ENCODE assay signal across 28 cellular contexts in genomic region chr1:156384658-156385057, GRCh38. TPM values are rescaled to one million over a fixed set of nuclear protein-coding genes. Genes with fewer than 3 reads are reported as not detected.
DNase-seq lines count a peak whose midpoint lies in the region; ATAC-seq, FAIRE-seq and TF ChIP-seq lines count a peak whose summit lies in the region.
"Had no signal": no experiment of that assay in that cellular context is flagged by ENCODE, and none has a peak within 500 bp of the region (broad histone marks: within the 10 kb centered on the region; RNA-seq: fewer than 3 reads in every experiment).

No MANE protein-coding gene starts in this region.

- H4K20me1 ChIP-seq in HepG2 (ENCODE audit: insufficient read depth, low read length) = peaks cover 2% of the 10 kb centered on the region

- no peak overlapping the region for H3K4me3 ChIP-seq in HepG2 (replicated peaks in 1 of 3; ENCODE audit: insufficient read depth in 1 of 3, low read depth in 2 of 3, low read length in 3 of 3)
- no peak overlapping the region for H3K4me3 ChIP-seq in right lobe of liver
- H3K4me3 ChIP-seq: GM23338, MG63, SJSA1 had no signal

- H3K27ac Mint-ChIP-seq in activated naive CD4-positive, alpha-beta T cell treated with anti-CD3 and anti-CD28 coated beads, Interleukin-2, amount 10 ng/mL, durations not matched to agents 7 days and 5 days = no peak overlapping the region
- H3K27ac Mint-ChIP-seq: CD8-positive, alpha-beta T cell; GM23338 had no signal

- intact Hi-C loops in HepG2 (cut with micrococcal nuclease; ENCODE audit: unreplicated experiment) = loop anchor here (1.0 kb wide), 1 partner anchor 60 kb away; no protein-coding TSS in a partner anchor
- intact Hi-C loops in right lobe of liver (cut with DNase I) = loop anchor here (5.0 to 10.0 kb wide), 3 partner anchors 58 to 230 kb away; partner anchors contain the start of gene HAPLN2 (in 1 of the 2)

- TF ChIP-seq CTCF in HepG2 (CRISPR knock-in tag; IDR thresholded peaks at IDR 0.05) (no peak), right lobe of liver (IDR thresholded peaks at IDR 0.05) (no peak)

- BruUV-seq in HepG2 (replicated peaks; lab: Mats Ljungman, UMichigan) = no TSS peak

- peaks cover 68% of the 10 kb centered on the region for H3K27me3 Mint-ChIP-seq in activated naive CD4-positive, alpha-beta T cell treated with anti-CD3 and anti-CD28 coated beads, Interleukin-2, amount 10 ng/mL, durations not matched to agents 7 days and 5 days

- CTCF ChIA-PET in HepG2 (lab: Yijun Ruan, JAX; ENCODE audit: low intra/inter-chr PET ratio, low total read pairs) = interaction anchor here (1.3 to 5.4 kb wide), 3 partner anchors 28 to 64 kb away, joined by 4 to 76 read pairs (median 9); no protein-coding TSS in a partner anchor
- CTCF ChIA-PET in activated naive CD4-positive, alpha-beta T cell treated with anti-CD3 and anti-CD28 coated beads, Interleukin-2, amount 10 ng/mL, durations not matched to agents 7 days and 5 days (lab: Charles Lee) = interaction anchor here (0.5 to 12.8 kb wide), 21 partner anchors 8 to 243 kb away, joined by 3 to 337 read pairs (median 12); partner anchors contain the start of genes NAXE and RHBG

- 98% methylated on average over 4 of the region's 5 CpGs for WGBS in HepG2 (ENCODE audit: low lambda C conversion rate)
- WGBS in right lobe of liver (ENCODE audit: insufficient coverage, low coverage, low lambda C conversion rate, missing lambda C conversion rate) = no CpG with 5 or more reads among the region's 5 CpGs

- no peaks in the 10 kb centered on the region for H3K79me2 ChIP-seq in HepG2 (ENCODE audit: insufficient read depth, low read length)

- H3K36me3 Mint-ChIP-seq in activated naive CD4-positive, alpha-beta T cell treated with anti-CD3 and anti-CD28 coated beads, Interleukin-2, amount 10 ng/mL, durations not matched to agents 7 days and 5 days = no peaks in the 10 kb centered on the region
- H3K36me3 Mint-ChIP-seq: CD8-positive, alpha-beta T cell had no signal

- DNase-seq in HepG2 (ENCODE audit: low spot score) = no peak
- DNase-seq in right lobe of liver = no peak
- peak; percentile 7 for DNase-seq in epidermal melanocyte (ENCODE audit: insufficient read length, low spot score)
- no peak for DNase-seq in DMS79 (lab: John Stamatoyannopoulos, UW)
- DNase-seq in activated naive CD4-positive, alpha-beta T cell treated with anti-CD3 and anti-CD28 coated beads, Interleukin-2, amount 10 ng/mL, durations not matched to agents 7 days and 5 days = no peak
- no peak for DNase-seq in LoVo (ENCODE audit: low spot score)
- DNase-seq: Caco-2; CD8-positive, alpha-beta T cell; EL; GDM1; H9; Karpas-422; MG63; NCI-H1105 treated with DMSO at 0.1 percent for 48 hours; NCI-H146; NCI-H1930; NCI-H446 treated with DMSO at 0.1 percent for 48 hours; NCI-H526; NCI-H82; NK-92 treated with Interleukin-12 subunit alpha and Interleukin-12 subunit beta, amount 100 ng/mL, for 24 hours; PC-3 had no signal

- no peak for TF ChIP-seq EP300 in HepG2 (IDR thresholded peaks at IDR 0.05; ENCODE audit: low read depth in 2 of 2, low read length in 2 of 2)
- no peak for TF ChIP-seq EP300 in HepG2 (CRISPR knock-in tag; IDR thresholded peaks at IDR 0.05; ENCODE audit: borderline replicate concordance)

- H3K4me2 ChIP-seq in HepG2 (ENCODE audit: low read depth, low read length) = no peak overlapping the region
- H3K4me2 ChIP-seq: GM23338 had no signal

- H3K27ac ChIP-seq in HepG2 (ENCODE audit: extremely low read length, insufficient read depth, low read length) (no peak overlapping the region), right lobe of liver (no peak overlapping the region), angular gyrus (ENCODE audit: low read depth, low read length) (peak overlapping the region; percentile 12), temporal lobe (ENCODE audit: low read depth, low read length) (peak overlapping the region; percentile 92)
- H3K27ac ChIP-seq: HL-60, SJSA1 had no signal

- TF ChIP-seq RAD21 in HepG2 (CRISPR knock-in tag; IDR thresholded peaks at IDR 0.05) = no peak

- H3K4me1 Mint-ChIP-seq in activated naive CD4-positive, alpha-beta T cell treated with anti-CD3 and anti-CD28 coated beads, Interleukin-2, amount 10 ng/mL, durations not matched to agents 7 days and 5 days = peaks cover 5% of the 10 kb centered on the region

- H3K9ac ChIP-seq in HepG2 (ENCODE audit: insufficient read depth, low read depth, low read length) = no peak overlapping the region

- no peak overlapping the region for H3K4me3 Mint-ChIP-seq in activated naive CD4-positive, alpha-beta T cell treated with anti-CD3 and anti-CD28 coated beads, Interleukin-2, amount 10 ng/mL, durations not matched to agents 7 days and 5 days
- H3K4me3 Mint-ChIP-seq: CD8-positive, alpha-beta T cell; GM23338; H9 had no signal

- POLR2A ChIA-PET in HepG2 (lab: Yijun Ruan, JAX) = interaction anchor here (1.1 to 12.6 kb wide), 3 partner anchors 9 to 120 kb away, joined by 3 to 189 read pairs (median 8); partner anchors contain the start of gene RHBG

- no peaks in the 10 kb centered on the region for H3K9me3 Mint-ChIP-seq in activated naive CD4-positive, alpha-beta T cell treated with anti-CD3 and anti-CD28 coated beads, Interleukin-2, amount 10 ng/mL, durations not matched to agents 7 days and 5 days
- H3K9me3 Mint-ChIP-seq: CD8-positive, alpha-beta T cell; GM23338; H9 had no signal

- H3K9me3 ChIP-seq in HepG2 (ENCODE audit: low read length) (no peaks in the 10 kb centered on the region), right lobe of liver (no peaks in the 10 kb centered on the region)
- H3K9me3 ChIP-seq: Caco-2, MG63, SJSA1 had no signal

- H3K27me3 ChIP-seq in HepG2 (ENCODE audit: control insufficient read depth in 1 of 2, insufficient read depth in 2 of 2, low read length in 2 of 2) (peaks cover 4 to 8% of the 10 kb centered on the region in 2 experiments; a peak in 3 of 5 replicates), right lobe of liver (no peaks in the 10 kb centered on the region)
- H3K27me3 ChIP-seq: MG63 had no signal

- FAIRE-seq in HepG2 (lab: Jason Lieb, UNC) = no peak
- FAIRE-seq: A204.1 had no signal

- H2AFZ ChIP-seq in HepG2 (ENCODE audit: low read length) = no peak overlapping the region
- H2AFZ ChIP-seq: GM23338 had no signal

- TF ChIP-seq POLR2A in HepG2 (IDR thresholded peaks at IDR 0.05; ENCODE audit: insufficient read depth in 1 of 2, low read depth in 2 of 2, low read length in 2 of 2) (no peak), right lobe of liver (IDR thresholded peaks at IDR 0.05) (no peak)

- ATAC-seq in HepG2 = no peak
- ATAC-seq in right lobe of liver = no peak
- ATAC-seq: GM23338 had no signal

- H3K4me1 ChIP-seq in HepG2 (ENCODE audit: insufficient read depth, low read length) (peaks cover 28% of the 10 kb centered on the region), right lobe of liver (no peaks in the 10 kb centered on the region)
- H3K4me1 ChIP-seq: SJSA1 had no signal

- in situ Hi-C loops in HepG2 (cut with HindIII; ENCODE audit: extremely low pct_ligation_motif_present, low pct_unique_long_range_greater_than_20kb) = loop anchor here (5.0 kb wide), 1 partner anchor 53 kb away; no protein-coding TSS in a partner anchor

- H3K36me3 ChIP-seq in HepG2 (replicated peaks in 1 of 2; ENCODE audit: control insufficient read depth in 1 of 2, insufficient read depth in 2 of 2, low read length in 2 of 2) (peaks cover 21 to 41% of the 10 kb centered on the region in 2 experiments), right lobe of liver (no peaks in the 10 kb centered on the region)
- H3K36me3 ChIP-seq: MG63, SJSA1 had no signal

RNA-seq across cellular contexts. Expression of gene RHBG, which starts 15.6 kb away (rescaled TPM):
- 19.9 and 73.5 TPM in 2 replicates for total RNA-seq in HepG2 (2016; rRNA removed; fragmentation: Illumina TruSeq; extraction: Trizol)
- total RNA-seq in HepG2 (2016; cell fraction: cytosol; rRNA removed; fragmentation: Illumina TruSeq; extraction: Trizol; ENCODE audit: low read depth) = 27.1 and 27.2 TPM in 2 replicates
- 19.0 and 70.7 TPM in 2 replicates for total RNA-seq in HepG2 (2016; cell fraction: insoluble cytoplasmic fraction; rRNA removed; fragmentation: Illumina TruSeq; extraction: Trizol)
- total RNA-seq in HepG2 (2016; cell fraction: membrane; rRNA removed; fragmentation: Illumina TruSeq; extraction: Trizol) = 28.4 and 29.7 TPM in 2 replicates
- 120 and 140 TPM in 2 replicates for total RNA-seq in HepG2 (2016; cell fraction: nucleus; rRNA removed; fragmentation: Illumina TruSeq; extraction: Trizol)
- 61.8 and 90.0 TPM in 2 replicates for polyA plus RNA-seq in HepG2 (2011; rRNA removed)
- polyA plus RNA-seq in HepG2 (2011; cell fraction: cytosol; rRNA removed) = 15.8 and 22.5 TPM in 2 replicates
- 518 and 570 TPM in 2 replicates for polyA plus RNA-seq in HepG2 (2011; cell fraction: nucleus; rRNA removed)
- polyA plus RNA-seq in HepG2 (2012) = 48.2 and 62.5 TPM in 2 replicates
- 19.4 and 21.4 TPM in 2 replicates for polyA plus RNA-seq in HepG2 (2016; cell fraction: cytosol; fragmentation: Illumina TruSeq; extraction: Trizol; ENCODE audit: low read depth)
- 25.1 and 33.6 TPM in 2 replicates for polyA plus RNA-seq in HepG2 (2016; cell fraction: insoluble cytoplasmic fraction; fragmentation: Illumina TruSeq; extraction: Trizol; ENCODE audit: low read depth)
- polyA plus RNA-seq in HepG2 (2016; cell fraction: membrane; fragmentation: Illumina TruSeq; extraction: Trizol; ENCODE audit: low read depth) = 30.5 and 32.9 TPM in 2 replicates
- 499 and 532 TPM in 2 replicates for polyA plus RNA-seq in HepG2 (2016; cell fraction: nucleus; fragmentation: Illumina TruSeq; extraction: Trizol; ENCODE audit: insufficient read depth, low read depth)
- 63.5 TPM in 1 of 2 replicates, not detected in the other for polyA minus RNA-seq in HepG2 (2011; rRNA and poly(A)+ RNA removed; ENCODE audit: low replicate concordance)
- 7.9 and 12.7 TPM in 2 replicates for polyA minus RNA-seq in HepG2 (2011; cell fraction: cytosol; rRNA and poly(A)+ RNA removed)
- 124 and 143 TPM in 2 replicates for polyA minus RNA-seq in HepG2 (2011; cell fraction: nucleus; rRNA and poly(A)+ RNA removed)
- total RNA-seq in right lobe of liver = 1 to 10 TPM in 2 of 6 experiments, under 1 TPM in 2, not detected in 2; 0.42 to 1.6 (median 1.1) TPM
- total RNA-seq in temporal lobe = not detected
- total RNA-seq: CD8-positive, alpha-beta T cell; SJSA1 had no signal
- polyA plus RNA-seq: AG04450 had no signal

RNA-seq across cellular contexts. Expression of gene TSACC, which starts 46.3 kb away (rescaled TPM):
- total RNA-seq in HepG2 (2016; rRNA removed; fragmentation: Illumina TruSeq; extraction: Trizol) (1.6 and 2.6 TPM in 2 replicates), right lobe of liver (1 to 10 TPM in 2 of 6 experiments, under 1 TPM in 2, not detected in 2; 0.37 to 1.1 (median 0.99) TPM), temporal lobe (not detected)
- total RNA-seq in HepG2 (2016; cell fraction: cytosol; rRNA removed; fragmentation: Illumina TruSeq; extraction: Trizol; ENCODE audit: low read depth) = 3.1 and 3.2 TPM in 2 replicates
- total RNA-seq in HepG2 (2016; cell fraction: insoluble cytoplasmic fraction; rRNA removed; fragmentation: Illumina TruSeq; extraction: Trizol) = 1.7 and 2.4 TPM in 2 replicates
- total RNA-seq in HepG2 (2016; cell fraction: membrane; rRNA removed; fragmentation: Illumina TruSeq; extraction: Trizol) = 1.8 and 4.6 TPM in 2 replicates
- total RNA-seq in HepG2 (2016; cell fraction: nucleus; rRNA removed; fragmentation: Illumina TruSeq; extraction: Trizol) = 1.3 and 1.8 TPM in 2 replicates
- 1.5 and 1.6 TPM in 2 replicates for polyA plus RNA-seq in HepG2 (2011; rRNA removed)
- 2.1 and 3.4 TPM in 2 replicates for polyA plus RNA-seq in HepG2 (2011; cell fraction: cytosol; rRNA removed)
- polyA plus RNA-seq in HepG2 (2011; cell fraction: nucleus; rRNA removed) = 0.64 and 1.1 TPM in 2 replicates
- 1.0 and 1.6 TPM in 2 replicates for polyA plus RNA-seq in HepG2 (2012)
- polyA plus RNA-seq in HepG2 (2016; cell fraction: cytosol; fragmentation: Illumina TruSeq; extraction: Trizol; ENCODE audit: low read depth) = 3.0 and 3.7 TPM in 2 replicates
- polyA plus RNA-seq in HepG2 (2016; cell fraction: insoluble cytoplasmic fraction; fragmentation: Illumina TruSeq; extraction: Trizol; ENCODE audit: low read depth) = 2.9 and 3.8 TPM in 2 replicates
- polyA plus RNA-seq in HepG2 (2016; cell fraction: membrane; fragmentation: Illumina TruSeq; extraction: Trizol; ENCODE audit: low read depth) = 3.6 and 4.2 TPM in 2 replicates
- 1.3 TPM in 1 of 2 replicates, not detected in the other for polyA plus RNA-seq in HepG2 (2016; cell fraction: nucleus; fragmentation: Illumina TruSeq; extraction: Trizol; ENCODE audit: insufficient read depth, low read depth)
- 0.88 and 2.1 TPM in 2 replicates for polyA minus RNA-seq in HepG2 (2011; rRNA and poly(A)+ RNA removed; ENCODE audit: low replicate concordance)
- not detected in 2 replicates for polyA minus RNA-seq in HepG2 (2011; cell fraction: cytosol; rRNA and poly(A)+ RNA removed)
- 1.3 TPM in 1 of 2 replicates, not detected in the other for polyA minus RNA-seq in HepG2 (2011; cell fraction: nucleus; rRNA and poly(A)+ RNA removed)
- total RNA-seq: SJSA1 had no signal

RNA-seq across cellular contexts. Expression of gene CCT3, which starts 46.6 kb away (rescaled TPM):
- total RNA-seq in HepG2 (2016; rRNA removed; fragmentation: Illumina TruSeq; extraction: Trizol) (615 and 870 TPM in 2 replicates), right lobe of liver (100 to 1,000 TPM in 3 of 6 experiments, 10 to 100 TPM in 3; 79.3 to 179 (median 115) TPM), temporal lobe (267 TPM)
- total RNA-seq in HepG2 (2016; cell fraction: cytosol; rRNA removed; fragmentation: Illumina TruSeq; extraction: Trizol; ENCODE audit: low read depth) = 207 and 214 TPM in 2 replicates
- 624 and 897 TPM in 2 replicates for total RNA-seq in HepG2 (2016; cell fraction: insoluble cytoplasmic fraction; rRNA removed; fragmentation: Illumina TruSeq; extraction: Trizol)
- total RNA-seq in HepG2 (2016; cell fraction: membrane; rRNA removed; fragmentation: Illumina TruSeq; extraction: Trizol) = 301 and 320 TPM in 2 replicates
- total RNA-seq in HepG2 (2016; cell fraction: nucleus; rRNA removed; fragmentation: Illumina TruSeq; extraction: Trizol) = 255 and 260 TPM in 2 replicates
- polyA plus RNA-seq in HepG2 (2011; rRNA removed) = 301 and 319 TPM in 2 replicates
- polyA plus RNA-seq in HepG2 (2011; cell fraction: cytosol; rRNA removed) = 366 and 378 TPM in 2 replicates
- polyA plus RNA-seq in HepG2 (2011; cell fraction: nucleus; rRNA removed) = 96.9 and 114 TPM in 2 replicates
- 221 and 275 TPM in 2 replicates for polyA plus RNA-seq in HepG2 (2012)
- polyA plus RNA-seq in HepG2 (2016; cell fraction: cytosol; fragmentation: Illumina TruSeq; extraction: Trizol; ENCODE audit: low read depth) = 103 and 105 TPM in 2 replicates
- 652 and 701 TPM in 2 replicates for polyA plus RNA-seq in HepG2 (2016; cell fraction: insoluble cytoplasmic fraction; fragmentation: Illumina TruSeq; extraction: Trizol; ENCODE audit: low read depth)
- 159 and 175 TPM in 2 replicates for polyA plus RNA-seq in HepG2 (2016; cell fraction: membrane; fragmentation: Illumina TruSeq; extraction: Trizol; ENCODE audit: low read depth)
- polyA plus RNA-seq in HepG2 (2016; cell fraction: nucleus; fragmentation: Illumina TruSeq; extraction: Trizol; ENCODE audit: insufficient read depth, low read depth) = 306 and 309 TPM in 2 replicates
- 227 and 626 TPM in 2 replicates for polyA minus RNA-seq in HepG2 (2011; rRNA and poly(A)+ RNA removed; ENCODE audit: low replicate concordance)
- 253 and 292 TPM in 2 replicates for polyA minus RNA-seq in HepG2 (2011; cell fraction: cytosol; rRNA and poly(A)+ RNA removed)
- polyA minus RNA-seq in HepG2 (2011; cell fraction: nucleus; rRNA and poly(A)+ RNA removed) = 83.3 and 153 TPM in 2 replicates

Comparison
In these comparisons a context has a peak if more than half of its experiments do, and no peak if none do; other contexts are left out.
1. RNA of gene RHBG, which starts 15.6 kb away (total RNA-seq): 19.0 to 140 TPM in HepG2; 0.42 to 1.6 TPM in right lobe of liver and not detected in temporal lobe (single experiment); every median in the first group is over 4 times any median in the second.
2. H3K27ac ChIP-seq: peak in angular gyrus (single experiment) and temporal lobe (single experiment); none in HepG2 (single experiment) and right lobe of liver (0 of 3).